ENCODE assay signal across 19 cellular contexts in genomic region chr22:49152146-49152929, GRCh38.
DNase-seq lines count a peak whose midpoint lies in the region; ATAC-seq and TF ChIP-seq lines count a peak whose summit lies in the region.
"Had no signal": no experiment of that assay in that cellular context is flagged by ENCODE, and none has a peak within 500 bp of the region (broad histone marks: within the 10 kb centered on the region; RNA-seq: fewer than 3 reads in every experiment).

No MANE protein-coding gene starts in this region.

- H3K27ac Mint-ChIP-seq in type B pancreatic cell: no peak overlapping the region
- H3K27ac Mint-ChIP-seq: activated B cell treated with CpG ODN at 0.5 μM for 24 hours; activated naive CD4-positive, alpha-beta T cell treated with anti-CD3 and anti-CD28 coated beads, Interleukin-2, amount 50 U/mL, for 72 hours; activated T-cell treated with anti-CD3 and anti-CD28 coated beads, Interleukin-2, amount 50 U/mL, for 72 hours; immature natural killer cell had no signal

- DNase-seq in NCI-H510A treated with DMSO at 0.1 percent for 48 hours (lab: John Stamatoyannopoulos, UW): peak; percentile 51
- DNase-seq in NCI-H510A (lab: John Stamatoyannopoulos, UW): no peak
- peak; percentile 96 for DNase-seq in NCI-H2171 treated with DMSO at 0.1 percent for 48 hours (lab: John Stamatoyannopoulos, UW)
- DNase-seq in islet precursor cell: peak; percentile 91
- peak; percentile 64 for DNase-seq in type B pancreatic cell (ENCODE audit: extremely low spot score, unreplicated experiment)
- DNase-seq in activated CD4-positive, CD25-positive, alpha-beta regulatory T cell treated with anti-CD3 and anti-CD28 coated beads, Interleukin-2, amount 50 U/mL, for 72 hours: no peak
- DNase-seq in cerebellum (ENCODE audit: low spot score): no peak
- DNase-seq: activated B cell treated with CpG ODN at 0.5 μM for 24 hours; activated T-cell treated with anti-CD3 and anti-CD28 coated beads, Interleukin-2, amount 50 U/mL, for 72 hours; GF-D8; immature natural killer cell; IMR-90; NCI-H187 treated with DMSO at 0.1 percent for 48 hours; stimulated activated CD4-positive, alpha-beta T cell treated with anti-CD3 and anti-CD28 coated beads, Interleukin-2, amount 100 ng/mL, for 24 hours; stomach; upper lobe of left lung had no signal

- no peaks in the 10 kb centered on the region for H3K36me3 Mint-ChIP-seq in type B pancreatic cell
- H3K36me3 Mint-ChIP-seq: activated naive CD4-positive, alpha-beta T cell treated with anti-CD3 and anti-CD28 coated beads, Interleukin-2, amount 50 U/mL, for 72 hours; immature natural killer cell had no signal

- H3K27me3 Mint-ChIP-seq in type B pancreatic cell: peaks cover 14% of the 10 kb centered on the region
- H3K27me3 Mint-ChIP-seq: activated B cell treated with CpG ODN at 0.5 μM for 24 hours had no signal

- no peaks in the 10 kb centered on the region for H3K9me3 Mint-ChIP-seq in type B pancreatic cell
- H3K9me3 Mint-ChIP-seq: activated naive CD4-positive, alpha-beta T cell treated with anti-CD3 and anti-CD28 coated beads, Interleukin-2, amount 50 U/mL, for 72 hours; immature natural killer cell had no signal

- ATAC-seq in HG02588 (IDR thresholded peaks at IDR 0.05; ENCODE audit: unreplicated experiment): no peak
- ATAC-seq: activated naive CD4-positive, alpha-beta T cell treated with anti-CD3 and anti-CD28 coated beads, Interleukin-2, amount 50 U/mL, for 72 hours; activated T-cell treated with anti-CD3 and anti-CD28 coated beads, Interleukin-2, amount 50 U/mL, for 72 hours; Panc1 had no signal

- no peak overlapping the region for H3K4me3 Mint-ChIP-seq in type B pancreatic cell
- H3K4me3 Mint-ChIP-seq: activated B cell treated with CpG ODN at 0.5 μM for 24 hours; activated T-cell treated with anti-CD3 and anti-CD28 coated beads, Interleukin-2, amount 50 U/mL, for 72 hours; immature natural killer cell had no signal

- TF ChIP-seq CTCF in type B pancreatic cell (conservative IDR thresholded peaks at IDR 0.05): no peak

- H3K4me1 Mint-ChIP-seq in type B pancreatic cell (ENCODE audit: unreplicated experiment): peaks cover 13% of the 10 kb centered on the region
- H3K4me1 Mint-ChIP-seq: activated B cell treated with CpG ODN at 0.5 μM for 24 hours, immature natural killer cell had no signal

Comparison
In these comparisons a context has a peak if more than half of its experiments do, and no peak if none do; other contexts are left out.
1. DNase-seq: peak in NCI-H510A treated with DMSO at 0.1 percent for 48 hours (single experiment), NCI-H2171 treated with DMSO at 0.1 percent for 48 hours (single experiment), islet precursor cell (single experiment) and type B pancreatic cell (single experiment); none in NCI-H510A (single experiment), activated CD4-positive, CD25-positive, alpha-beta regulatory T cell treated with anti-CD3 and anti-CD28 coated beads, Interleukin-2, amount 50 U/mL, for 72 hours (single experiment) and cerebellum (single experiment).